25 cellular contexts compared by ENCODE assay signal in genomic region chr5:156617426-156617825, GRCh38.
A peak's percentile ranks its signal among the peaks of the same experiment; 100 is the strongest.
DNase-seq lines count a peak whose midpoint lies in the region; ATAC-seq and TF ChIP-seq lines count a peak whose summit lies in the region.
"Had no signal": no experiment of that assay in that cellular context is flagged by ENCODE, and none has a peak within 500 bp of the region (broad histone marks: within the 10 kb centered on the region; RNA-seq: fewer than 3 reads in every experiment).

No MANE protein-coding gene starts in this region.

- ATAC-seq in GM23338: no peak
- peak; percentile 76 for ATAC-seq in left lobe of liver
- ATAC-seq: GM12878 had no signal

- no peaks in the 10 kb centered on the region for H3K79me2 ChIP-seq in GM23338 (replicated peaks; ENCODE audit: insufficient read depth)

- H3K4me3 ChIP-seq in GM23338: no peak overlapping the region
- H3K4me3 ChIP-seq: BLaER1, GM12878 had no signal

- H3K27me3 Mint-ChIP-seq in GM23338 (ENCODE audit: insufficient read depth, low read depth, poor library complexity): no peaks in the 10 kb centered on the region

- H3K9me2 ChIP-seq in GM23338 (ENCODE audit: insufficient read depth): peaks cover 7% of the 10 kb centered on the region

- H3K27ac Mint-ChIP-seq in GM23338: no peak overlapping the region
- H3K27ac Mint-ChIP-seq: CD14-positive monocyte; CD4-positive, alpha-beta memory T cell; CD4-positive, CD25-positive, alpha-beta regulatory T cell; CD8-positive, alpha-beta memory T cell had no signal

- H3K36me3 Mint-ChIP-seq in GM23338 (ENCODE audit: low read depth): peaks cover 5% of the 10 kb centered on the region; the same call in 2 of the 3 replicates
- H3K36me3 Mint-ChIP-seq: CD14-positive monocyte; CD4-positive, alpha-beta memory T cell; CD4-positive, CD25-positive, alpha-beta regulatory T cell; CD8-positive, alpha-beta memory T cell had no signal

- H3F3A ChIP-seq in GM23338 (replicated peaks; ENCODE audit: low read depth): no peaks in the 10 kb centered on the region

- H3K27ac ChIP-seq in GM23338 (ENCODE audit: low read depth) (no peak overlapping the region), VCaP (peak overlapping the region; percentile 14; the same call in 1 of the 2 replicates)
- H3K27ac ChIP-seq: BLaER1 had no signal

- no peak for TF ChIP-seq POLR2A in erythroblast (IDR thresholded peaks at IDR 0.05; ENCODE audit: low read length)

- DNase-seq in NCI-H2029 treated with DMSO at 0.1 percent for 48 hours (lab: John Stamatoyannopoulos, UW): peak; percentile 20
- no peak for DNase-seq in NCI-H2029 (lab: John Stamatoyannopoulos, UW)
- no peak for DNase-seq in GM23338 (ENCODE audit: low spot score)
- no peak for DNase-seq in left lobe of liver (ENCODE audit: low spot score)
- DNase-seq in activated gamma-delta T cell treated with Interleukin-2 at 50 U/mL for 16 hours: no peak
- no peak for DNase-seq in erythroblast (lab: John Stamatoyannopoulos, UW)
- DNase-seq: 8988T; ACHN; BE2C; C1 segment of cervical spinal cord; CD4-positive, alpha-beta memory T cell; CD4-positive, CD25-positive, alpha-beta regulatory T cell; CD8-positive, alpha-beta memory T cell; COR-L47; DMS 273 treated with DMSO at 0.1 percent for 48 hours; DMS153; DMS53; DMS79; DND-41; EL; GDM1 had no signal

- H3K36me3 ChIP-seq in GM23338 (ENCODE audit: insufficient read depth): no peaks in the 10 kb centered on the region
- H3K36me3 ChIP-seq: BE2C, BLaER1 had no signal

- H4K20me1 ChIP-seq in GM23338 (replicated peaks; ENCODE audit: insufficient read depth): no peaks in the 10 kb centered on the region
- H4K20me1 ChIP-seq: BLaER1 had no signal

- H3K4me1 ChIP-seq in GM23338 (ENCODE audit: insufficient read depth): no peaks in the 10 kb centered on the region
- H3K4me1 ChIP-seq: BE2C, BLaER1 had no signal

- H2AFZ ChIP-seq in GM23338: peak overlapping the region; percentile 32; the same call in 1 of the 2 replicates

- no peak overlapping the region for H3K4me2 ChIP-seq in GM23338
- H3K4me2 ChIP-seq: BLaER1 had no signal

- H3K4me1 Mint-ChIP-seq in GM23338: no peaks in the 10 kb centered on the region
- H3K4me1 Mint-ChIP-seq: CD14-positive monocyte; CD4-positive, CD25-positive, alpha-beta regulatory T cell; CD8-positive, alpha-beta memory T cell had no signal

- peaks cover 7% of the 10 kb centered on the region; the same call in 2 of the 3 replicates for H3K9me3 Mint-ChIP-seq in GM23338

- no peaks in the 10 kb centered on the region for H3K27me3 ChIP-seq in GM23338 (ENCODE audit: insufficient read depth)
- H3K27me3 ChIP-seq: BE2C, BLaER1 had no signal

- TF ChIP-seq CTCF in GM23338 (conservative IDR thresholded peaks at IDR 0.05; ENCODE audit: low read depth in 2 of 2) (no peak), VCaP (conservative IDR thresholded peaks at IDR 0.05) (no peak)

- H3K4me3 Mint-ChIP-seq in GM23338: no peak overlapping the region
- H3K4me3 Mint-ChIP-seq: CD14-positive monocyte; CD4-positive, alpha-beta memory T cell; CD4-positive, CD25-positive, alpha-beta regulatory T cell; CD8-positive, alpha-beta memory T cell had no signal

TF ChIP-seq in GM23338, 12 proteins besides CTCF, POLR2A, EP300 and RAD21 (continues in another document):
- TF ChIP-seq NANOG (IDR thresholded peaks at IDR 0.05; ENCODE audit: borderline replicate concordance): no peak
- no peak for TF ChIP-seq JUNB (IDR thresholded peaks at IDR 0.05; ENCODE audit: unreplicated experiment)
- TF ChIP-seq ZNF114 (CRISPR knock-in tag; IDR thresholded peaks at IDR 0.05): no peak
- no peak for TF ChIP-seq EZH2phosphoT487 (IDR thresholded peaks at IDR 0.05; ENCODE audit: unreplicated experiment)
- no peak for TF ChIP-seq EZH2 (IDR thresholded peaks at IDR 0.05; ENCODE audit: low read depth, unreplicated experiment)
- no peak for TF ChIP-seq STAT1 (IDR thresholded peaks at IDR 0.05; ENCODE audit: unreplicated experiment)
- no peak for TF ChIP-seq ETS1 (IDR thresholded peaks at IDR 0.05)
- no peak for TF ChIP-seq ZNF331 (CRISPR knock-in tag; IDR thresholded peaks at IDR 0.05; ENCODE audit: low read depth)
- no peak for TF ChIP-seq POLR2AphosphoS5 (IDR thresholded peaks at IDR 0.05; ENCODE audit: low read depth)
- no peak for TF ChIP-seq REST (IDR thresholded peaks at IDR 0.05; ENCODE audit: unreplicated experiment)
- TF ChIP-seq CREB1 (CRISPR knock-in tag; IDR thresholded peaks at IDR 0.05; ENCODE audit: low read depth): no peak
